8 cellular contexts compared by ENCODE assay signal in the genomic region with DNA sequence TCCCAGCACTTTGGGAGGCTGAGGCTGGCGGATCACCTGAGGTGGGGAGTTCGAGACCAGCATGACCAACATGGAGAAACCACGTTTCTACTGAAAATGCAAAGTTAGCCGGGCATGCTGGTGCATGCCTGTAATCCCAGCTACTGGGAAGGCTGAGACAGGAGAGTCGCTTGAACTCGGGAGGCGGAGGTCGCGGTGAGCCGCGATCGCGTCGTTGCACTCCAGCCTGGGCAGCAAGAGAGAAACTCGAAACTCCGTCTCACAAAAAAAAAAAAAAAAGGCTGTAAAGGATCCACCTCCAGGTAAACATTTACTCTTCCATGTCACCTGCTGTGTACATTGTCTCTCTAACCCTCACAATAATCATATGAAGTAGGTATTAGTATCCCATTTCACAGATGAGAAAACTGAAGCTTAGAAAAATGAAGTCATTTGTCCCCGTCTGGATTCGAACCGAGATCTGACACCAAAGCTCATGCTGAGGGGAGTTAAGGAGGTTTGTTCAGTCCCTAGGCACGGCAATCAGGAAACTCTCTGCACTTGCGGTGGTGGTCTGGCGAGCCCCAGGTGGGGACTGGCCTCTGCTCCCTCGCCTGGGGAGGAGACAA. TPM values are rescaled to one million over a fixed set of nuclear protein-coding genes. Genes with fewer than 3 reads are reported as not detected.
DNase-seq lines count a peak whose midpoint lies in the region; ATAC-seq and TF ChIP-seq lines count a peak whose summit lies in the region.

No MANE protein-coding gene starts in this region.

- peak overlapping the region; percentile 91 to 95 (median 94) for H3K4me3 Mint-ChIP-seq in naive thymus-derived CD4-positive, alpha-beta T cell
- no peak overlapping the region for H3K4me3 Mint-ChIP-seq in Caco-2 (ENCODE audit: unreplicated experiment)

- no peak for TF ChIP-seq CTCF in BJ (IDR thresholded peaks at IDR 0.05; ENCODE audit: insufficient read depth, low read depth, low read length)
- no peak for TF ChIP-seq CTCF in HL-60 (IDR thresholded peaks at IDR 0.05; ENCODE audit: insufficient read depth, low read length)
- TF ChIP-seq CTCF in brain microvascular endothelial cell (IDR thresholded peaks at IDR 0.05; ENCODE audit: low read depth, low read length, missing control alignments), result no peak
- no peak for TF ChIP-seq CTCF in Caco-2 (IDR thresholded peaks at IDR 0.05; ENCODE audit: insufficient read depth in 1 of 2, low read depth in 1 of 2, low read length in 1 of 2, severe bottlenecking in 1 of 2, unreplicated experiment in 1 of 2)

- DNase-seq in BJ (ENCODE audit: low read depth), result no peak
- DNase-seq in HL-60 (ENCODE audit: low read depth in 1 of 2, low spot score in 1 of 2), result no peak
- no peak for DNase-seq in brain microvascular endothelial cell
- no peak for DNase-seq in naive thymus-derived CD4-positive, alpha-beta T cell
- DNase-seq in dedifferentiated amniotic fluid mesenchymal stem cell (ENCODE audit: extremely low spot score), result no peak
- no peak for DNase-seq in putamen (ENCODE audit: low spot score)
- no peak for DNase-seq in SIG-M5 treated with dmso at 0.1 percent for 504 hours (lab: John Stamatoyannopoulos, UW; ENCODE audit: unreplicated experiment)
- no peak for DNase-seq in Caco-2

- H3K27me3 Mint-ChIP-seq in naive thymus-derived CD4-positive, alpha-beta T cell, result peaks cover 0 to 10% (median 0%) of the 10 kb centered on the region in 5 donors
- peaks cover 5% of the 10 kb centered on the region for H3K27me3 Mint-ChIP-seq in Caco-2 (ENCODE audit: insufficient read depth, unreplicated experiment)

- peaks cover 7 to 37% (median 33%) of the 10 kb centered on the region in 5 donors for H3K36me3 Mint-ChIP-seq in naive thymus-derived CD4-positive, alpha-beta T cell
- no peaks in the 10 kb centered on the region for H3K36me3 Mint-ChIP-seq in Caco-2 (ENCODE audit: insufficient read depth, unreplicated experiment)

- peak overlapping the region; percentile 88 to 98 (median 93) for H3K27ac Mint-ChIP-seq in naive thymus-derived CD4-positive, alpha-beta T cell
- H3K27ac Mint-ChIP-seq in Caco-2 (ENCODE audit: unreplicated experiment), result no peak overlapping the region

- peaks cover 0 to 5% (median 0%) of the 10 kb centered on the region in 3 experiments for H3K9me3 ChIP-seq in naive thymus-derived CD4-positive, alpha-beta T cell (ENCODE audit: control insufficient read depth in 2 of 3, low read length in 3 of 3)
- H3K9me3 ChIP-seq in Caco-2, result peaks cover 13% of the 10 kb centered on the region

- BruUV-seq in Caco-2 (replicated peaks; lab: Mats Ljungman, UMichigan), result no TSS peak

- H3K4me1 ChIP-seq in naive thymus-derived CD4-positive, alpha-beta T cell (ENCODE audit: control insufficient read depth in 2 of 2, insufficient read depth in 2 of 2, low read length in 2 of 2), result peaks cover 15 to 34% of the 10 kb centered on the region in 2 donors
- H3K4me1 ChIP-seq in Caco-2, result 0 out of 2 replicates have a peak, but pooled peaks cover 2% of the 10 kb centered on the region

- H3K4me3 ChIP-seq in BJ (ENCODE audit: low read depth, low read length) (peak overlapping the region; percentile 29), HL-60 (replicated peaks; ENCODE audit: insufficient read depth, low read length) (peak overlapping the region; percentile 71), brain microvascular endothelial cell (ENCODE audit: low read depth, low read length) (peak overlapping the region; percentile 50), Caco-2 (ENCODE audit: low read depth, low read length) (no peak overlapping the region)
- peak overlapping the region; percentile 97 for H3K4me3 ChIP-seq in naive thymus-derived CD4-positive, alpha-beta T cell (ENCODE audit: low read length)

- in situ Hi-C loops in brain microvascular endothelial cell (cut with HindIII; ENCODE audit: low pct_ligation_motif_present, low sequenced_read_pairs), result no loop called here

- POLR2A ChIA-PET in BJ (lab: Charles Lee) (no interaction called here), Caco-2 (lab: Charles Lee) (no interaction called here)
- POLR2A ChIA-PET in naive thymus-derived CD4-positive, alpha-beta T cell (lab: Charles Lee), result interaction anchor here (2.5 kb wide), 1 partner anchor 14 kb away, joined by 32 read pairs; no protein-coding TSS in a partner anchor

- peaks cover 0 to 17% (median 2%) of the 10 kb centered on the region in 11 donors for H3K9me3 Mint-ChIP-seq in naive thymus-derived CD4-positive, alpha-beta T cell
- H3K9me3 Mint-ChIP-seq in Caco-2 (ENCODE audit: unreplicated experiment), result peaks cover 15% of the 10 kb centered on the region

- H3K27ac ChIP-seq in HL-60 (replicated peaks), result peak overlapping the region; percentile 98
- no peak overlapping the region for H3K27ac ChIP-seq in brain microvascular endothelial cell
- peak overlapping the region; percentile 75 for H3K27ac ChIP-seq in naive thymus-derived CD4-positive, alpha-beta T cell (ENCODE audit: low read depth, low read length)

- ATAC-seq in naive thymus-derived CD4-positive, alpha-beta T cell, result no peak

- H3K4me1 Mint-ChIP-seq in naive thymus-derived CD4-positive, alpha-beta T cell, result peaks cover 33 to 51% (median 43%) of the 10 kb centered on the region in 7 donors
- peaks cover 7% of the 10 kb centered on the region for H3K4me1 Mint-ChIP-seq in Caco-2 (ENCODE audit: low read depth, unreplicated experiment)

- intact Hi-C loops in naive thymus-derived CD4-positive, alpha-beta T cell (cut with micrococcal nuclease), result loop anchor here (1.0 to 5.0 kb wide), 7 partner anchors 13 to 1750 kb away; a partner anchor contains a TSS
- intact Hi-C loops in Caco-2 (cut with micrococcal nuclease; ENCODE audit: unreplicated experiment), result no loop called here

- CTCF ChIA-PET in BJ (lab: Yijun Ruan, JAX) (no interaction called here), Caco-2 (lab: Charles Lee) (no interaction called here)
- CTCF ChIA-PET in naive thymus-derived CD4-positive, alpha-beta T cell (lab: Charles Lee), result no interaction called here

- H3K36me3 ChIP-seq in BJ (ENCODE audit: control insufficient read depth, insufficient read depth, low read length) (no peaks in the 10 kb centered on the region), brain microvascular endothelial cell (replicated peaks) (no peaks in the 10 kb centered on the region), Caco-2 (ENCODE audit: control insufficient read depth, insufficient read depth, low read length) (no peaks in the 10 kb centered on the region)
- peaks cover 0 to 7% (median 4%) of the 10 kb centered on the region in 3 experiments for H3K36me3 ChIP-seq in naive thymus-derived CD4-positive, alpha-beta T cell (ENCODE audit: control insufficient read depth in 2 of 3, insufficient read depth in 3 of 3, low read length in 3 of 3)

- H3K27me3 ChIP-seq in BJ (ENCODE audit: control insufficient read depth, insufficient read depth, low read length) (no peaks in the 10 kb centered on the region), HL-60 (ENCODE audit: insufficient read depth, poor library complexity, severe bottlenecking) (no peaks in the 10 kb centered on the region), brain microvascular endothelial cell (replicated peaks) (no peaks in the 10 kb centered on the region), Caco-2 (replicated peaks; ENCODE audit: control insufficient read depth, insufficient read depth, low read length) (no peaks in the 10 kb centered on the region)
- H3K27me3 ChIP-seq in naive thymus-derived CD4-positive, alpha-beta T cell (ENCODE audit: control insufficient read depth in 2 of 2, insufficient read depth in 2 of 2, low read length in 2 of 2), result no peaks in the 10 kb centered on the region

RNA-seq across cellular contexts. Expression of a gene that starts 0.5 kb away (rescaled TPM):
- polyA plus RNA-seq in BJ (2011; rRNA removed), result 2.0 TPM in 2 replicates
- 4.1 and 6.1 TPM in 2 replicates for polyA minus RNA-seq in BJ (2011; rRNA and poly(A)+ RNA removed)
- 100 to 1,000 TPM; 182 to 345 (median 235) TPM for total RNA-seq in naive thymus-derived CD4-positive, alpha-beta T cell
- 100 to 1,000 TPM in 1 of 2 donors, 10 to 100 TPM in 1; 63.7 to 109 TPM for polyA plus RNA-seq in naive thymus-derived CD4-positive, alpha-beta T cell
- 0.09 TPM in 1 of 2 replicates, not detected in the other for total RNA-seq in Caco-2 (2022)

RNA-seq across cellular contexts. Expression of a gene that starts 53.0 kb away (rescaled TPM):
- polyA plus RNA-seq in BJ (2011; rRNA removed), result 35.4 and 39.2 TPM in 2 replicates
- 8.2 and 8.7 TPM in 2 replicates for polyA minus RNA-seq in BJ (2011; rRNA and poly(A)+ RNA removed)
- 10 to 100 TPM in 4 of 5 experiments, 1 to 10 TPM in 1; 9.9 to 27.2 (median 13.6) TPM for total RNA-seq in naive thymus-derived CD4-positive, alpha-beta T cell
- 1 to 10 TPM; 6.6 to 8.5 TPM for polyA plus RNA-seq in naive thymus-derived CD4-positive, alpha-beta T cell
- 57.8 and 60.0 TPM in 2 replicates for total RNA-seq in Caco-2 (2022)

Comparison
In these comparisons a context has a peak if more than half of its experiments do, and no peak if none do; other contexts are left out.
1. RNA of a gene that starts 0.5 kb away (total RNA-seq): 182 to 345 TPM in naive thymus-derived CD4-positive, alpha-beta T cell; 0.09 TPM in Caco-2; every median in the first group is over 100 times any median in the second.